ENCODE assay signal across 16 cellular contexts in the genomic region with DNA sequence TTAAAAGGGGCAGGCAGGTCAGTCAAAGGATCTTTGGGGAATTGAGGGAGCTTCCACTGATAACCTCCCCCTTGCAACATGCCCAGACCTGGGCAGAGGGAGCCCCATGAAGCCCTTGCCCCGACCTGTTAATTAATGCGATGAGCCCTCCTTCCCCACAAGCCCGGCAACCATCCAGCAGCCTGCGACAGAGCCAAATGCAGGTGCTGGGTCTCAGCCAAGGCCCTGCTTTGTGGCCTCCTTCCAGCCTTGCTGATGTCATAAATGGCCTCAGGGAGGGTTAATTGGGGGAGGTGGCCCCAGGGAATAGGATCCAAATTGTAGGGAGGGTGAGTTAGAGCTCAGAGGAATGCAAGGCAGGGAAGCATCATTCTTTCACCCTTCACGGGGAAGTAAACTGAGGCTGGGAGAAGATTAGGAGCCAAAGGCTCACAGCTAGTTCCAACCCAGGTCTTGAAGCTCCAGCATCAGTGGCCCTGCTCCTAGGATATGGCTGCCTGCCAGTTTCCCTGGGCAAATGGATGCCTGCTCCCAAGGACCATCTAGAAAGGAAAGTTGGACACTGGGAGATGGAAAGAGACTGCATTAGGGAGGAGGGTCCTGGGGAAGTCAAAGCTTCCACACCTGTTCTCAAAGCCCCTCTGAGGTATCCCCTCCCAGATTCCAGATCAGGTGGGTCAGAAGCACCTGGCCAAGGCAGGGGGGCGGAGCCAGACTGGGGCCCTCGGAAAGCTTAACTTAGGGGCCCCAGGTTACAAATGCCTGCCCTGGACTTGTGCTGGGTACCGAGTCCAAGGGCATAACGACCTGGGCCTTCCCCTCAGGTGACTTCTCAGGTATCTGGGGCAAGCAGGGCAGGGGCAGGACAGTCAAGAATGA. TPM values are rescaled to one million over a fixed set of nuclear protein-coding genes. Genes with fewer than 3 reads are reported as not detected.
A peak's percentile ranks its signal among the peaks of the same experiment; 100 is the strongest.
DNase-seq lines count a peak whose midpoint lies in the region; ATAC-seq, FAIRE-seq and TF ChIP-seq lines count a peak whose summit lies in the region.
"Had no signal": no experiment of that assay in that cellular context is flagged by ENCODE, and none has a peak within 500 bp of the region (broad histone marks: within the 10 kb centered on the region; RNA-seq: fewer than 3 reads in every experiment).

No MANE protein-coding gene starts in this region.

- POLR2A ChIA-PET in H1 (lab: Charles Lee; ENCODE audit: partially characterized antibody): interaction anchor here (0.6 to 1.3 kb wide), 3 partner anchors 12 to 98 kb away, joined by 3 to 4 read pairs (median 3); partner anchors contain the start of gene LMO1
- POLR2A ChIA-PET in activated CD4-positive, alpha-beta memory T cell treated with anti-CD3 and anti-CD28 coated beads, Interleukin-2, amount 10 ng/mL, durations not matched to agents 7 days and 5 days (lab: Charles Lee): no interaction called here

- H3K4me3 ChIP-seq in H1 (ENCODE audit: extremely low read depth in 1 of 4, insufficient read depth in 2 of 4, low read depth in 3 of 4, low read length in 4 of 4) (no peak overlapping the region), transverse colon (no peak overlapping the region)
- H3K4me3 ChIP-seq: colonic mucosa, tibial nerve had no signal

- H3K4me1 ChIP-seq in H1 (replicated peaks in 1 of 4; ENCODE audit: control insufficient read depth in 3 of 4, insufficient read depth in 4 of 4, low read length in 3 of 4) (peaks cover 0 to 11% (median 3%) of the 10 kb centered on the region in 4 experiments; a peak in 4 of 7 replicates), transverse colon (peaks cover 0 to 17% (median 9%) of the 10 kb centered on the region in 4 donors)
- H3K4me1 ChIP-seq: colonic mucosa had no signal

- CTCF ChIA-PET in H1 (lab: Charles Lee; ENCODE audit: partially characterized antibody): interaction anchor here (0.6 to 9.4 kb wide), 20 partner anchors 10 to 223 kb away, joined by 3 to 177 read pairs (median 5); partner anchors contain the start of gene LMO1
- CTCF ChIA-PET in activated CD4-positive, alpha-beta memory T cell treated with anti-CD3 and anti-CD28 coated beads, Interleukin-2, amount 10 ng/mL, durations not matched to agents 7 days and 5 days (lab: Charles Lee): interaction anchor here (2.6 kb wide), 1 partner anchor 34 kb away, joined by 12 read pairs; the partner anchor contains the start of gene LMO1

- no peak overlapping the region for H3K27ac Mint-ChIP-seq in activated CD4-positive, alpha-beta memory T cell treated with anti-CD3 and anti-CD28 coated beads, Interleukin-2, amount 10 ng/mL, durations not matched to agents 7 days and 5 days

- no peak overlapping the region; the same call in 1 of the 2 replicates for H2BK20ac ChIP-seq in H1 (ENCODE audit: low read length)

- no peak for TF ChIP-seq EP300 in H1 (IDR thresholded peaks at IDR 0.05; ENCODE audit: borderline replicate concordance in 1 of 2, low read depth in 2 of 2, low read length in 2 of 2)
- TF ChIP-seq EP300 in transverse colon (IDR thresholded peaks at IDR 0.05; ENCODE audit: low read depth): no peak

- H4K5ac ChIP-seq in H1 (ENCODE audit: insufficient read length, low read depth, low read length): no peak overlapping the region

- no peaks in the 10 kb centered on the region for H3K9me3 Mint-ChIP-seq in activated CD4-positive, alpha-beta memory T cell treated with anti-CD3 and anti-CD28 coated beads, Interleukin-2, amount 10 ng/mL, durations not matched to agents 7 days and 5 days

- H3K9me3 ChIP-seq in H1 (ENCODE audit: insufficient read depth in 2 of 2, low read depth in 1 of 2, low read length in 1 of 2) (no peaks in the 10 kb centered on the region), transverse colon (no peaks in the 10 kb centered on the region)
- H3K9me3 ChIP-seq: colonic mucosa, tibial nerve had no signal

- H4K8ac ChIP-seq in H1 (ENCODE audit: extremely low read depth, insufficient read depth, low read length): 0 out of 2 replicates have a peak overlapping the region, but pooled peaks have one; percentile 21

- no peak for TF ChIP-seq RAD21 in H1 (IDR thresholded peaks at IDR 0.05 in 1 of 2, conservative IDR thresholded peaks at IDR 0.05 in 1 of 2; ENCODE audit: low read depth in 2 of 2, low read length in 2 of 2)

- H3K14ac ChIP-seq in H1 (ENCODE audit: insufficient read length): no peak overlapping the region

- H3K79me2 ChIP-seq in H1 (ENCODE audit: control insufficient read depth in 1 of 2, insufficient read depth in 2 of 2, low read length in 2 of 2): no peaks in the 10 kb centered on the region

- H4K20me1 ChIP-seq in H1 (replicated peaks in 1 of 2; ENCODE audit: control insufficient read depth in 1 of 2, insufficient read depth in 2 of 2, low read length in 2 of 2): no peaks in the 10 kb centered on the region

- no peak overlapping the region for H3K23ac ChIP-seq in H1 (ENCODE audit: insufficient read length)

- 92% methylated on average over 7 of the region's 9 CpGs; no CpG with 5 or more reads in 1 of the 2 experiments for WGBS in H1 (ENCODE audit: extremely low coverage in 1 of 2, insufficient coverage in 1 of 2, insufficient read length in 1 of 2, insufficient replicate concordance in 2 of 2, low coverage in 1 of 2, low lambda C conversion rate in 2 of 2, missing lambda C conversion rate in 1 of 2), 2 experiments
- 52 to 60% methylated on average over 2 to 9 of the region's 9 CpGs for WGBS in transverse colon (ENCODE audit: low coverage in 1 of 2), 2 donors

- H2AFZ ChIP-seq in H1 (ENCODE audit: low read length): no peak overlapping the region

- H3K4ac ChIP-seq in H1 (replicated peaks; ENCODE audit: insufficient read length, low read depth, low read length): no peak overlapping the region

- no peak for FAIRE-seq in H1 (lab: Jason Lieb, UNC)
- no peak for FAIRE-seq in GM12891 (lab: Jason Lieb, UNC)
- FAIRE-seq: G401.6, TTC549 had no signal

- H3K4me2 ChIP-seq in H1 (ENCODE audit: insufficient read depth in 1 of 2, low read depth in 2 of 2, low read length in 2 of 2): no peak overlapping the region
- H3K4me2 ChIP-seq: KMS-11 had no signal

- H2BK12ac ChIP-seq in H1 (ENCODE audit: low read depth, low read length): no peak overlapping the region

- no peak for ATAC-seq in HG03175 (IDR thresholded peaks at IDR 0.05; ENCODE audit: unreplicated experiment)

- TF ChIP-seq POLR2A in H1 (IDR thresholded peaks at IDR 0.05; ENCODE audit: control extremely low read depth in 1 of 2, low read depth in 2 of 2, low read length in 2 of 2) (no peak), transverse colon (IDR thresholded peaks at IDR 0.05) (no peak), GM12891 (IDR thresholded peaks at IDR 0.05; ENCODE audit: low read depth, low read length) (no peak)

- H2BK120ac ChIP-seq in H1 (replicated peaks; ENCODE audit: low read depth, low read length): no peak overlapping the region

- no peaks in the 10 kb centered on the region for H3K36me3 ChIP-seq in H1 (ENCODE audit: control insufficient read depth in 2 of 4, insufficient read depth in 4 of 4, low read length in 3 of 4)
- no peaks in the 10 kb centered on the region for H3K36me3 ChIP-seq in transverse colon
- H3K36me3 ChIP-seq: colonic mucosa, tibial nerve had no signal

- H3K4me3 Mint-ChIP-seq in activated CD4-positive, alpha-beta memory T cell treated with anti-CD3 and anti-CD28 coated beads, Interleukin-2, amount 10 ng/mL, durations not matched to agents 7 days and 5 days: no peak overlapping the region

- H3K23me2 ChIP-seq in H1 (ENCODE audit: low read depth, low read length): no peaks in the 10 kb centered on the region; the same call in 1 of the 2 replicates

- H2AK5ac ChIP-seq in H1 (ENCODE audit: low read depth, low read length): no peak overlapping the region

- H2BK5ac ChIP-seq in H1 (ENCODE audit: low read depth, low read length): no peak overlapping the region

- H3K27me3 ChIP-seq in H1 (replicated peaks in 1 of 4; ENCODE audit: control insufficient read depth in 3 of 4, extremely low read depth in 1 of 4, insufficient read depth in 3 of 4, low read length in 3 of 4) (no peaks in the 10 kb centered on the region), transverse colon (no peaks in the 10 kb centered on the region)
- H3K27me3 ChIP-seq: colonic mucosa had no signal

- intact Hi-C loops in transverse colon (cut with DNase I; ENCODE audit: low total_unique reads): no loop called here

- TF ChIP-seq CTCF in H1 (IDR thresholded peaks at IDR 0.05; ENCODE audit: control extremely low read depth in 1 of 3, insufficient read depth in 1 of 3, low read depth in 1 of 3, low read length in 3 of 3) (no peak), transverse colon (IDR thresholded peaks at IDR 0.05) (no peak)

- no peaks in the 10 kb centered on the region for H3K27me3 Mint-ChIP-seq in activated CD4-positive, alpha-beta memory T cell treated with anti-CD3 and anti-CD28 coated beads, Interleukin-2, amount 10 ng/mL, durations not matched to agents 7 days and 5 days

- no peak overlapping the region for H2BK15ac ChIP-seq in H1 (ENCODE audit: low read length)

- no peak overlapping the region for H3K56ac ChIP-seq in H1 (replicated peaks; ENCODE audit: insufficient read length, low read depth, low read length)

- in situ Hi-C loops in transverse colon (cut with MboI; ENCODE audit: low pct_ligation_motif_present in 1 of 4, low pct_unique_long_range_greater_than_20kb in 1 of 4, low sequenced_read_pairs in 3 of 4): loop anchor here (10.0 kb wide), 1 partner anchor 335 kb away; no protein-coding TSS in a partner anchor

- no peak overlapping the region for H4K91ac ChIP-seq in H1 (replicated peaks; ENCODE audit: insufficient read length, low read length)

- no peak overlapping the region for H3K9ac ChIP-seq in H1 (replicated peaks in 1 of 4; ENCODE audit: extremely low read depth in 1 of 4, low read depth in 3 of 4, low read length in 3 of 4)
- H3K9ac ChIP-seq: KMS-11 had no signal

- H3K18ac ChIP-seq in H1 (ENCODE audit: extremely low read depth, low read length): no peak overlapping the region

- no peaks in the 10 kb centered on the region for H3K36me3 Mint-ChIP-seq in activated CD4-positive, alpha-beta memory T cell treated with anti-CD3 and anti-CD28 coated beads, Interleukin-2, amount 10 ng/mL, durations not matched to agents 7 days and 5 days (ENCODE audit: low read depth)

- H3K4me1 Mint-ChIP-seq in activated CD4-positive, alpha-beta memory T cell treated with anti-CD3 and anti-CD28 coated beads, Interleukin-2, amount 10 ng/mL, durations not matched to agents 7 days and 5 days: no peaks in the 10 kb centered on the region

- H3K79me1 ChIP-seq in H1 (ENCODE audit: low read depth, low read length): no peaks in the 10 kb centered on the region

- H3K27ac ChIP-seq in H1 (ENCODE audit: low read depth, low read length) (no peak overlapping the region), transverse colon (no peak overlapping the region)
- H3K27ac ChIP-seq: colonic mucosa, KMS-11, tibial nerve had no signal

- peak; percentile 14 for DNase-seq in NCI-H748 (lab: John Stamatoyannopoulos, UW; ENCODE audit: unreplicated experiment)
- DNase-seq in NCI-H748 treated with DMSO at 0.1 percent for 48 hours (lab: John Stamatoyannopoulos, UW): no peak
- peak; percentile 24 for DNase-seq in NCI-H345 treated with DMSO at 0.1 percent for 48 hours (lab: John Stamatoyannopoulos, UW; ENCODE audit: unreplicated experiment)
- no peak for DNase-seq in H1 (ENCODE audit: low read depth in 1 of 2, low spot score in 2 of 2)
- peak; percentile 68 for DNase-seq in transverse colon
- DNase-seq in GM12891 (ENCODE audit: insufficient read length, low spot score): no peak
- DNase-seq in activated CD4-positive, alpha-beta memory T cell treated with anti-CD3 and anti-CD28 coated beads, Interleukin-2, amount 10 ng/mL, durations not matched to agents 7 days and 5 days: no peak
- DNase-seq: colonic mucosa, GOT3 had no signal

RNA-seq across cellular contexts. Expression of gene LMO1, which starts 34.1 kb away (rescaled TPM):
- not detected in 2 replicates for total RNA-seq in H1 (2021; fragmentation: NEBNext Ultra II Directional; extraction: Animal tissue kit (Norgen Biotek cat#: 25700))
- 0.17 and 0.30 TPM in 2 replicates for polyA plus RNA-seq in H1 (2011; rRNA removed)
- polyA plus RNA-seq in H1 (2011; cell fraction: cytosol; rRNA removed): 0.32 TPM
- 0.37 TPM for polyA plus RNA-seq in H1 (2011; cell fraction: nucleus; rRNA removed)
- polyA plus RNA-seq in H1 (2012, experiment 1 of 2): 0.19 to 0.85 TPM (median 0.46 TPM) in 4 replicates
- polyA plus RNA-seq in H1 (2012, experiment 2 of 2): 0.45 TPM
- polyA plus RNA-seq in H1 (2013, experiment 1 of 2): 0.20 TPM
- polyA plus RNA-seq in H1 (2013, experiment 2 of 2): 0.11 TPM
- polyA minus RNA-seq in H1 (2011; rRNA and poly(A)+ RNA removed): 0.44 TPM in 1 of 2 replicates, not detected in the other
- not detected for polyA minus RNA-seq in H1 (2011; cell fraction: cytosol; rRNA and poly(A)+ RNA removed)
- polyA minus RNA-seq in H1 (2011; cell fraction: nucleus; rRNA and poly(A)+ RNA removed): not detected
- total RNA-seq in transverse colon: not detected
- not detected for polyA plus RNA-seq in GM12891 (2012; ENCODE audit: low read depth, missing spikeins)
- total RNA-seq in activated CD4-positive, alpha-beta memory T cell treated with anti-CD3 and anti-CD28 coated beads, Interleukin-2, amount 10 ng/mL, durations not matched to agents 7 days and 5 days: not detected
- total RNA-seq: colonic mucosa, fibroblast of villous mesenchyme, pulmonary artery endothelial cell, tibial nerve had no signal

Comparison
In these comparisons a context has a peak if more than half of its experiments do, and no peak if none do; other contexts are left out.
1. DNase-seq: peak in NCI-H748 (single experiment), NCI-H345 treated with DMSO at 0.1 percent for 48 hours (single experiment) and transverse colon (single experiment); none in NCI-H748 treated with DMSO at 0.1 percent for 48 hours (single experiment), H1 (0 of 2), GM12891 (single experiment) and activated CD4-positive, alpha-beta memory T cell treated with anti-CD3 and anti-CD28 coated beads, Interleukin-2, amount 10 ng/mL, durations not matched to agents 7 days and 5 days (single experiment).